In genomic region chr2:191215666-191216065, GRCh38 we compare ENCODE assay signal across 16 cellular contexts. TPM values are rescaled to one million over a fixed set of nuclear protein-coding genes. Genes with fewer than 3 reads are reported as not detected.
DNase-seq lines count a peak whose midpoint lies in the region; ATAC-seq and TF ChIP-seq lines count a peak whose summit lies in the region.
"Had no signal": no experiment of that assay in that cellular context is flagged by ENCODE, and none has a peak within 500 bp of the region (broad histone marks: within the 10 kb centered on the region; RNA-seq: fewer than 3 reads in every experiment).

No MANE protein-coding gene starts in this region.

- peak overlapping the region; percentile 5; the same call in 1 of the 2 replicates for H3K4me2 ChIP-seq in PC-3 (ENCODE audit: low read length)

- no peaks in the 10 kb centered on the region for H3K36me3 ChIP-seq in PC-3 (ENCODE audit: low read depth, low read length)

- no peaks in the 10 kb centered on the region for H3K9me2 ChIP-seq in PC-3 (replicated peaks; ENCODE audit: low read length)

- no peak overlapping the region for H2AFZ ChIP-seq in PC-3 (ENCODE audit: low read length)

- peak; percentile 13 for DNase-seq in SIG-M5 treated with dmso at 0.1 percent for 504 hours (lab: John Stamatoyannopoulos, UW; ENCODE audit: unreplicated experiment)
- DNase-seq in SIG-M5 (lab: John Stamatoyannopoulos, UW) = no peak
- DNase-seq in PC-3 = peak; percentile 25
- DNase-seq in left lobe of liver (ENCODE audit: low spot score) = no peak
- no peak for DNase-seq in KG1 (lab: John Stamatoyannopoulos, UW)
- DNase-seq in GM10248 (ENCODE audit: extremely low spot score) = no peak
- DNase-seq: CD4-positive, CD25-positive, alpha-beta regulatory T cell; DND-41; GDM1; NCI-H1436 treated with DMSO at 0.1 percent for 48 hours; NCI-H2081 treated with DMSO at 0.1 percent for 48 hours; NCI-H226; NCI-H69 had no signal

- no peak for ATAC-seq in PC-3
- ATAC-seq in left lobe of liver = peak; percentile 36
- no peak for ATAC-seq in GM21447 (IDR thresholded peaks at IDR 0.05; ENCODE audit: unreplicated experiment)
- no peak for ATAC-seq in HG02759 (IDR thresholded peaks at IDR 0.05; ENCODE audit: unreplicated experiment)
- ATAC-seq: SK-N-SH treated with all-trans-retinoic acid at 6 μM for 48 hours had no signal

- H3K79me2 ChIP-seq in PC-3 (ENCODE audit: low read length) = no peaks in the 10 kb centered on the region

- no peak overlapping the region for H3K4me3 ChIP-seq in PC-3 (ENCODE audit: low read length)

- CTCF ChIA-PET in PC-3 (lab: Charles Lee) = interaction anchor here (1.1 kb wide), 1 partner anchor 50 kb away, joined by 3 read pairs; no protein-coding TSS in a partner anchor
- CTCF ChIA-PET in GM10248 (lab: Yijun Ruan, JAX) = interaction anchor here (1.3 to 2.6 kb wide), 3 partner anchors 11 to 164 kb away, joined by 4 to 9 read pairs (median 4); no protein-coding TSS in a partner anchor

- TF ChIP-seq CTCF in PC-3 (conservative IDR thresholded peaks at IDR 0.05; ENCODE audit: low read depth, low read length) = no peak
- TF ChIP-seq CTCF in GM10248 (IDR thresholded peaks at IDR 0.05; ENCODE audit: control extremely low read depth, extremely low read depth, low read depth, missing control alignments) = no peak

- H4K20me1 ChIP-seq in PC-3 (ENCODE audit: low read length) = no peaks in the 10 kb centered on the region

- POLR2A ChIA-PET in PC-3 (lab: Charles Lee; ENCODE audit: unreplicated experiment) = no interaction called here
- POLR2A ChIA-PET in GM10248 (lab: Yijun Ruan, JAX) = no interaction called here

- intact Hi-C loops in PC-3 (cut with micrococcal nuclease) = no loop called here

- H3K9ac ChIP-seq in PC-3 (ENCODE audit: low read length) = no peak overlapping the region

- peaks cover 5% of the 10 kb centered on the region for H3F3A ChIP-seq in PC-3 (ENCODE audit: low read length, unreplicated experiment)

- H3K9me3 ChIP-seq in PC-3 (ENCODE audit: low read length) = peaks cover 4% of the 10 kb centered on the region; the same call in 1 of the 2 replicates

- peaks cover 49% of the 10 kb centered on the region for H3K4me1 ChIP-seq in PC-3 (ENCODE audit: insufficient read depth, low read length)

- no TSS peak for BruUV-seq in PC-3 (replicated peaks; lab: Mats Ljungman, UMichigan)

- no peak overlapping the region for H3K27ac ChIP-seq in PC-3 (ENCODE audit: low read length)

- no peaks in the 10 kb centered on the region for H3K27me3 ChIP-seq in PC-3 (ENCODE audit: low read length)

RNA-seq across cellular contexts. Expression of gene MYO1B, which starts 29.5 kb away (rescaled TPM):
- total RNA-seq in PC-3 (2014; rRNA removed) = 88.0 and 93.0 TPM in 2 replicates
- 195 TPM for total RNA-seq in left lobe of liver
- total RNA-seq: CD4-positive, CD25-positive, alpha-beta regulatory T cell had no signal

Comparison
In these comparisons a context has a peak if more than half of its experiments do, and no peak if none do; other contexts are left out.
1. DNase-seq: peak in SIG-M5 treated with dmso at 0.1 percent for 504 hours (single experiment) and PC-3 (single experiment); none in SIG-M5 (single experiment), left lobe of liver (single experiment), KG1 (single experiment) and GM10248 (single experiment).